In genomic region chr7:134723904-134724303, GRCh38 we compare ENCODE assay signal across 22 cellular contexts. TPM values are rescaled to one million over a fixed set of nuclear protein-coding genes. Genes with fewer than 3 reads are reported as not detected.
DNase-seq lines count a peak whose midpoint lies in the region; ATAC-seq and TF ChIP-seq lines count a peak whose summit lies in the region.
"Had no signal": no experiment of that assay in that cellular context is flagged by ENCODE, and none has a peak within 500 bp of the region (broad histone marks: within the 10 kb centered on the region; RNA-seq: fewer than 3 reads in every experiment).

No MANE protein-coding gene starts in this region.

- H3K9me3 ChIP-seq in right atrium auricular region (no peaks in the 10 kb centered on the region), spleen (no peaks in the 10 kb centered on the region)

- WGBS in mesendoderm (ENCODE audit: extremely low coverage, insufficient coverage, low lambda C conversion rate), result no CpG with 5 or more reads among the region's 5 CpGs
- WGBS in spleen, 5 donors, result 75 to 92% (median 84%) methylated on average over 5 of the region's 5 CpGs

- intact Hi-C loops in Right ventricle myocardium superior (cut with DNase I), result no loop called here
- intact Hi-C loops in spleen (cut with DNase I; ENCODE audit: low total_unique reads), result no loop called here

- no peak overlapping the region for H3K9ac ChIP-seq in mesendoderm (ENCODE audit: low read length)

- H3K4me1 ChIP-seq in right atrium auricular region (peaks cover 0 to 35% of the 10 kb centered on the region in 2 donors), mesendoderm (ENCODE audit: control insufficient read depth, low read depth, low read length) (no peaks in the 10 kb centered on the region), spleen (peaks cover 0 to 13% (median 0%) of the 10 kb centered on the region in 6 donors)
- H3K4me1 ChIP-seq: foreskin keratinocyte had no signal

- H3K18ac ChIP-seq in mesendoderm (ENCODE audit: low read length), result no peak overlapping the region

- H3K4me2 ChIP-seq in mesendoderm (ENCODE audit: low read length), result no peak overlapping the region
- H3K4me2 ChIP-seq: PC-9 had no signal

- no peak overlapping the region for H3K23ac ChIP-seq in mesendoderm (ENCODE audit: low read length)

- no peak overlapping the region for H2BK120ac ChIP-seq in mesendoderm (ENCODE audit: low read depth, low read length)

- no peak for TF ChIP-seq POLR2A in spleen (IDR thresholded peaks at IDR 0.05)

- H3K79me2 ChIP-seq in mesendoderm (ENCODE audit: control insufficient read depth, insufficient read depth, low read length), result no peaks in the 10 kb centered on the region

- no peak overlapping the region for H4K8ac ChIP-seq in mesendoderm (ENCODE audit: low read depth, low read length)

- DNase-seq in Right ventricle myocardium superior (no peak), right atrium auricular region (ENCODE audit: low spot score) (no peak), mesendoderm (no peak), spleen (no peak), mucosa of gallbladder (ENCODE audit: low spot score) (no peak), cortex of kidney (lab: John Stamatoyannopoulos, UW) (no peak)
- no peak for DNase-seq in stimulated activated CD4-positive, alpha-beta T cell treated with anti-CD3 and anti-CD28 coated beads, Interleukin-4, amount 100 ng/mL, for 1 hour
- DNase-seq: activated CD4-positive, alpha-beta T cell treated with anti-CD3 and anti-CD28 coated beads, Interleukin-2, amount 50 U/mL, for 1 hour; amygdala; caudate nucleus; CD8-positive, alpha-beta T cell; GF-D8; left colon; midbrain; NCI-H1436 treated with DMSO at 0.1 percent for 48 hours; NCI-H510A; SHP77 treated with DMSO at 0.1 percent for 48 hours; stimulated activated CD4-positive, alpha-beta T cell treated with anti-CD3 and anti-CD28 coated beads, Interleukin-1b, Interleukin-23, amount 100 ng/mL, for 48 hours; T1000 had no signal

- no peak overlapping the region for H2AK5ac ChIP-seq in mesendoderm (ENCODE audit: low read length)

- no peak overlapping the region for H4K5ac ChIP-seq in mesendoderm (ENCODE audit: low read length)

- H3K56ac ChIP-seq in mesendoderm (ENCODE audit: low read length), result peak overlapping the region; percentile 25

- H3K4ac ChIP-seq in mesendoderm (ENCODE audit: low read depth, low read length), result no peak overlapping the region

- TF ChIP-seq CTCF in right atrium auricular region (IDR thresholded peaks at IDR 0.05) (no peak), spleen (IDR thresholded peaks at IDR 0.05 in 8 of 11, conservative IDR thresholded peaks at IDR 0.05 in 3 of 11) (no peak)

- H2BK5ac ChIP-seq in mesendoderm (ENCODE audit: low read length), result no peak overlapping the region

- H3K27me3 ChIP-seq in right atrium auricular region (no peaks in the 10 kb centered on the region), mesendoderm (ENCODE audit: insufficient read depth, low read length, poor library complexity) (no peaks in the 10 kb centered on the region), spleen (replicated peaks in 1 of 7) (no peaks in the 10 kb centered on the region)
- H3K27me3 ChIP-seq: foreskin keratinocyte had no signal

- ATAC-seq in Right ventricle myocardium superior (ENCODE audit: poor library complexity) (peak; percentile 14), HG03139 (IDR thresholded peaks at IDR 0.05; ENCODE audit: unreplicated experiment) (no peak)
- ATAC-seq: CD8-positive, alpha-beta T cell; left colon had no signal

- no peaks in the 10 kb centered on the region for H3K36me3 ChIP-seq in right atrium auricular region
- H3K36me3 ChIP-seq in mesendoderm (ENCODE audit: control insufficient read depth, insufficient read depth, low read length), result no peaks in the 10 kb centered on the region
- H3K36me3 ChIP-seq in spleen, result no peaks in the 10 kb centered on the region

- H3K4me3 ChIP-seq in right atrium auricular region (no peak overlapping the region), mesendoderm (ENCODE audit: low read length) (no peak overlapping the region), spleen (no peak overlapping the region)
- H3K4me3 ChIP-seq: PC-9 had no signal

- H3K79me1 ChIP-seq in mesendoderm (ENCODE audit: low read length), result no peaks in the 10 kb centered on the region

- H3K27ac ChIP-seq in right atrium auricular region (no peak overlapping the region), mesendoderm (ENCODE audit: low read depth, low read length) (no peak overlapping the region), spleen (peak overlapping the region in 6 of 8 donors; percentile 23 to 77 (median 64))
- H3K27ac ChIP-seq: foreskin keratinocyte, PC-9 had no signal

- no peak overlapping the region for H2BK15ac ChIP-seq in mesendoderm (replicated peaks; ENCODE audit: low read depth)

RNA-seq across cellular contexts. Expression of gene CALD1, which starts 55.5 kb away (rescaled TPM):
- total RNA-seq in Right ventricle myocardium superior (86.1 TPM), right atrium auricular region (100 to 1,000 TPM; 119 to 157 TPM), spleen (100 to 1,000 TPM; 146 to 333 (median 291) TPM), mucosa of gallbladder (601 TPM)
- polyA plus RNA-seq in mesendoderm (2013, experiment 1 of 2), result 379 TPM
- 417 TPM for polyA plus RNA-seq in mesendoderm (2013, experiment 2 of 2)
- polyA plus RNA-seq in spleen, result 10 to 100 TPM; 42.4 to 85.3 (median 48.3) TPM
- total RNA-seq: CD8-positive, alpha-beta T cell had no signal

Comparison
In these comparisons a context has a peak if more than half of its experiments do, and no peak if none do; other contexts are left out.
1. H3K27ac ChIP-seq: peak in spleen (6 of 8); none in right atrium auricular region (0 of 2) and mesendoderm (single experiment).